In the genomic region with DNA sequence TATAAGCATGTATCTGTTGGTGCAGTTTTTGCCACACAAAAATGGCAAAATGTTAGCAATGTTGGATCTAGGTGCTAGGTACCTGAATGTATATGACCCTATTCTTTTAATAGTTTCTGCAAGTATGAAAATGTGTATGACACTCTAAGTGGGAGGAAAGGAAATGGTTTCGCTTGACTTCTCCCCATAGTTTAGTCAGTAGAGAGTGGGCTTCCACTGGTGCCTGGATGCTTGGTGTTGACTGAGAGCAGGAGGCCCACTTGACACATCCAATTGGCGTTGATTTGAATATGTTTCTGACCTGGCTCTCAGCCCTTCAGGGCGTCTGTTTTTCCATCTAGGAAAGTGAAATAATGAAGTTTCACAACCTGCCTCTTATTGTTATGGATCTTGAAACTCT, we compare ENCODE assay signal across 21 cellular contexts. TPM values are rescaled to one million over a fixed set of nuclear protein-coding genes. Genes with fewer than 3 reads are reported as not detected.
DNase-seq lines count a peak whose midpoint lies in the region; ATAC-seq and FAIRE-seq lines count a peak whose summit lies in the region.
"Had no signal": no experiment of that assay in that cellular context is flagged by ENCODE, and none has a peak within 500 bp of the region (broad histone marks: within the 10 kb centered on the region; RNA-seq: fewer than 3 reads in every experiment).

No MANE protein-coding gene starts in this region.

- H3K4me3 Mint-ChIP-seq in activated naive CD8-positive, alpha-beta T cell treated with anti-CD3 and anti-CD28 coated beads, Interleukin-2, amount 50 U/mL, for 24 hours = no peak overlapping the region
- no peak overlapping the region for H3K4me3 Mint-ChIP-seq in activated naive CD8-positive, alpha-beta T cell treated with anti-CD3 and anti-CD28 coated beads for 36 hours
- H3K4me3 Mint-ChIP-seq: activated CD8-positive, alpha-beta T cell treated with anti-CD3 and anti-CD28 coated beads for 36 hours; central memory CD8-positive, alpha-beta T cell had no signal

- peaks cover 5% of the 10 kb centered on the region for H3K4me1 Mint-ChIP-seq in activated naive CD8-positive, alpha-beta T cell treated with anti-CD3 and anti-CD28 coated beads, Interleukin-2, amount 50 U/mL, for 24 hours
- peaks cover 12% of the 10 kb centered on the region for H3K4me1 Mint-ChIP-seq in activated naive CD8-positive, alpha-beta T cell treated with anti-CD3 and anti-CD28 coated beads for 36 hours
- H3K4me1 Mint-ChIP-seq: central memory CD8-positive, alpha-beta T cell had no signal

- no peaks in the 10 kb centered on the region for H3K36me3 Mint-ChIP-seq in activated naive CD8-positive, alpha-beta T cell treated with anti-CD3 and anti-CD28 coated beads, Interleukin-2, amount 50 U/mL, for 24 hours (ENCODE audit: low read depth)
- no peaks in the 10 kb centered on the region for H3K36me3 Mint-ChIP-seq in activated naive CD8-positive, alpha-beta T cell treated with anti-CD3 and anti-CD28 coated beads for 36 hours

- H3K27me3 Mint-ChIP-seq in activated naive CD8-positive, alpha-beta T cell treated with anti-CD3 and anti-CD28 coated beads, Interleukin-2, amount 50 U/mL, for 24 hours = no peaks in the 10 kb centered on the region
- no peaks in the 10 kb centered on the region for H3K27me3 Mint-ChIP-seq in activated naive CD8-positive, alpha-beta T cell treated with anti-CD3 and anti-CD28 coated beads for 36 hours
- H3K27me3 Mint-ChIP-seq: activated CD8-positive, alpha-beta T cell treated with anti-CD3 and anti-CD28 coated beads for 36 hours; central memory CD8-positive, alpha-beta T cell had no signal

- H3K9me3 Mint-ChIP-seq in activated naive CD8-positive, alpha-beta T cell treated with anti-CD3 and anti-CD28 coated beads, Interleukin-2, amount 50 U/mL, for 24 hours = no peaks in the 10 kb centered on the region
- no peaks in the 10 kb centered on the region for H3K9me3 Mint-ChIP-seq in activated naive CD8-positive, alpha-beta T cell treated with anti-CD3 and anti-CD28 coated beads for 36 hours
- H3K9me3 Mint-ChIP-seq: activated CD8-positive, alpha-beta T cell treated with anti-CD3 and anti-CD28 coated beads for 36 hours; central memory CD8-positive, alpha-beta T cell had no signal

- no peak for DNase-seq in activated naive CD8-positive, alpha-beta T cell treated with anti-CD3 and anti-CD28 coated beads, Interleukin-2, amount 50 U/mL, for 24 hours
- no peak for DNase-seq in activated naive CD8-positive, alpha-beta T cell treated with anti-CD3 and anti-CD28 coated beads for 36 hours
- DNase-seq in HuH-7.5 (ENCODE audit: low spot score) (no peak), islet precursor cell (no peak), HTR-8/SVneo (ENCODE audit: insufficient read length, low spot score) (no peak)
- no peak for DNase-seq in stimulated activated CD4-positive, alpha-beta T cell treated with anti-CD3 and anti-CD28 coated beads, Interleukin-1b, Interleukin-23, amount 100 ng/mL, for 48 hours
- DNase-seq: activated CD8-positive, alpha-beta T cell treated with anti-CD3 and anti-CD28 coated beads for 36 hours; DMS153; NCI-H187; NCI-H226; right cardiac atrium; Right ventricle myocardium superior; T-helper 1 cell had no signal

- no peak overlapping the region for H3K27ac Mint-ChIP-seq in activated naive CD8-positive, alpha-beta T cell treated with anti-CD3 and anti-CD28 coated beads, Interleukin-2, amount 50 U/mL, for 24 hours
- no peak overlapping the region for H3K27ac Mint-ChIP-seq in activated naive CD8-positive, alpha-beta T cell treated with anti-CD3 and anti-CD28 coated beads for 36 hours
- H3K27ac Mint-ChIP-seq: activated CD8-positive, alpha-beta T cell treated with anti-CD3 and anti-CD28 coated beads for 36 hours had no signal

- peak; percentile 36 for ATAC-seq in activated naive CD8-positive, alpha-beta T cell treated with anti-CD3 and anti-CD28 coated beads, Interleukin-2, amount 50 U/mL, for 24 hours
- ATAC-seq in GM21619 (IDR thresholded peaks at IDR 0.05; ENCODE audit: unreplicated experiment) (peak; percentile 48), HG03103 (IDR thresholded peaks at IDR 0.05; ENCODE audit: low read depth, unreplicated experiment) (peak; percentile 56)
- ATAC-seq: A549; activated CD8-positive, alpha-beta T cell treated with anti-CD3 and anti-CD28 coated beads for 36 hours; esophagus mucosa; right cardiac atrium had no signal

- no peak for FAIRE-seq in HTR-8/SVneo (lab: Jason Lieb, UNC)
- FAIRE-seq: A549 had no signal

RNA-seq across cellular contexts. Expression of gene GABRR1, which starts 41.8 kb away (rescaled TPM):
- not detected for total RNA-seq in activated naive CD8-positive, alpha-beta T cell treated with anti-CD3 and anti-CD28 coated beads for 36 hours
- total RNA-seq: activated CD8-positive, alpha-beta T cell treated with anti-CD3 and anti-CD28 coated beads for 36 hours; liver; M059J; right cardiac atrium; Right ventricle myocardium superior; urinary bladder had no signal

RNA-seq across cellular contexts. Expression of gene GABRR2, which starts 56.2 kb away (rescaled TPM):
- under 1 TPM in 1 of 2 experiments, not detected in 1; 0.12 TPM for total RNA-seq in activated naive CD8-positive, alpha-beta T cell treated with anti-CD3 and anti-CD28 coated beads for 36 hours
- total RNA-seq: esophagus mucosa had no signal
